ENCODE assay signal across 1 cellular context in the genomic region with DNA sequence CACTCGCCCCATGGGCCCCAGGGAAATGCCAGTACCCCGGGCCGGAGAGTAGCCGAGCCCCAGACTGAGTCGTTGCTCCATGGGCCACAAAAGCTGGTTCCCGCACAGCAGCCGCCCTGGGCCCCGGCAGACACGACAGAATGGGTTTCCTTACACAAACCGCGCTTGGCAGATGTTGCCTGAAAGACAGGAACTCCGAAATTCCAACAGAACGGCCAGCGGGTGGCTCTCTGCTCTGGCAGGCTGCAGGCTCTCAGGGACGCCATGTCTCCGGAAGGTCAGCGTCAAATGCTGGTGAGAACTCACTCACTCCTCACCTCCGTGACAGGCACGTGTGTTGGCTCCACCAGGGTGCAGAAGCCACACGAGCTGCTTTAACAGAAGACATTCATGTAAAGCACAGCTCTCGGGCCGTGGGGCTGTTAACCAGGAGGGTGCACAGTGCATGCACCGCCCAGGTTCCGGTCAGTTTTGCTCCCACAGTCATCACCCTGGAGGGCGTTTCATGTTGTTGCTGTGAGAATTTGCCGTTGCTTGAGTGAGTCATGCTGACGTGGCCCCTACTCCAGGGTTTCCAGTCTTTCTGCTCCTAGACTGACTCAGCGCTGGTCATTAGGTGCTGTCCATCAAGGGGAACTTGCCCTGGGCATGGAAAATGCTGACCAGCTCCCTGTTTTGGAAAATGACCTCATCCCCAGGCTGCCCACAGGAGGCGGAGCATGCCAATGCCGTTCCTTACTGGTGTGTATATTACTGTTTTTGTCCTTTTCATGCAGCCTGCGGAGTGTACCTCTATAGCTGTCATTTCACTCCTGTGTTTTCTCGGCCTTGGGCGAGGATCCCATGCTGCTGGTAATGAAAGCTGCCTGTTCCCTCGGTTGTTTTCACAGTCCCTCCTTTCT.
TF ChIP-seq lines count a peak whose summit lies in the region.

No MANE protein-coding gene starts in this region.

TF ChIP-seq in HepG2, 621 proteins besides CTCF, POLR2A, EP300 and RAD21 (continued from another document and continues in another):
- TF ChIP-seq, protein P1, sequence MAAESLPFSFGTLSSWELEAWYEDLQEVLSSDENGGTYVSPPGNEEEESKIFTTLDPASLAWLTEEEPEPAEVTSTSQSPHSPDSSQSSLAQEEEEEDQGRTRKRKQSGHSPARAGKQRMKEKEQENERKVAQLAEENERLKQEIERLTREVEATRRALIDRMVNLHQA (CRISPR knock-in tag; IDR thresholded peaks at IDR 0.05) = no peak
- TF ChIP-seq, protein P2, sequence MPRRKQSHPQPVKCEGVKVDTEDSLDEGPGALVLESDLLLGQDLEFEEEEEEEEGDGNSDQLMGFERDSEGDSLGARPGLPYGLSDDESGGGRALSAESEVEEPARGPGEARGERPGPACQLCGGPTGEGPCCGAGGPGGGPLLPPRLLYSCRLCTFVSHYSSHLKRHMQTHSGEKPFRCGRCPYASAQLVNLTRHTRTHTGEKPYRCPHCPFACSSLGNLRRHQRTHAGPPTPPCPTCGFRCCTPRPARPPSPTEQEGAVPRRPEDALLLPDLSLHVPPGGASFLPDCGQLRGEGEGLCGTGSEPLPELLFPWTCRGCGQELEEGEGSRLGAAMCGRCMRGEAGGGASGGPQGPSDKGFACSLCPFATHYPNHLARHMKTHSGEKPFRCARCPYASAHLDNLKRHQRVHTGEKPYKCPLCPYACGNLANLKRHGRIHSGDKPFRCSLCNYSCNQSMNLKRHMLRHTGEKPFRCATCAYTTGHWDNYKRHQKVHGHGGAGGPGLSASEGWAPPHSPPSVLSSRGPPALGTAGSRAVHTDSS (CRISPR knock-in tag; conservative IDR thresholded peaks at IDR 0.05) = no peak
- peak; percentile 70; the same call in 1 of the 2 replicates for TF ChIP-seq ZNF891 (CRISPR knock-in tag; IDR thresholded peaks at IDR 0.05)
- peak; percentile 78 for TF ChIP-seq SAP130 (CRISPR knock-in tag; IDR thresholded peaks at IDR 0.05; ENCODE audit: low read depth)
- TF ChIP-seq NR3C1 (CRISPR knock-in tag; IDR thresholded peaks at IDR 0.05) = no peak
- no peak for TF ChIP-seq NR2F2 (IDR thresholded peaks at IDR 0.05; ENCODE audit: borderline replicate concordance, low read depth)
- no peak for TF ChIP-seq ZNF101 (CRISPR knock-in tag; IDR thresholded peaks at IDR 0.05; ENCODE audit: borderline replicate concordance, low read depth)
- TF ChIP-seq NR1H2 (CRISPR knock-in tag; IDR thresholded peaks at IDR 0.05; ENCODE audit: borderline replicate concordance, low read depth) = no peak; the same call in 1 of the 2 replicates
- peak; percentile 14; the same call in 1 of the 2 replicates for TF ChIP-seq RARA (CRISPR knock-in tag; IDR thresholded peaks at IDR 0.05)
- TF ChIP-seq TBX3 (IDR thresholded peaks at IDR 0.05; ENCODE audit: borderline replicate concordance) = no peak
- peak; percentile 50; the same call in 1 of the 2 replicates for TF ChIP-seq ZNF451 (CRISPR knock-in tag; IDR thresholded peaks at IDR 0.05)
- TF ChIP-seq CHD4 (IDR thresholded peaks at IDR 0.05; ENCODE audit: borderline replicate concordance, low read length) = no peak
- TF ChIP-seq HOXA7 (CRISPR knock-in tag; IDR thresholded peaks at IDR 0.05) = no peak
- peak; percentile 81 for TF ChIP-seq ZNF3 (CRISPR knock-in tag; IDR thresholded peaks at IDR 0.05)
- 0 out of 2 replicates have a peak, but pooled peaks have one; percentile 42 for TF ChIP-seq DNMT3B (CRISPR knock-in tag; conservative IDR thresholded peaks at IDR 0.05)
- no peak for TF ChIP-seq NAIF1 (CRISPR knock-in tag; IDR thresholded peaks at IDR 0.05; ENCODE audit: borderline replicate concordance)
- TF ChIP-seq, protein P3, sequence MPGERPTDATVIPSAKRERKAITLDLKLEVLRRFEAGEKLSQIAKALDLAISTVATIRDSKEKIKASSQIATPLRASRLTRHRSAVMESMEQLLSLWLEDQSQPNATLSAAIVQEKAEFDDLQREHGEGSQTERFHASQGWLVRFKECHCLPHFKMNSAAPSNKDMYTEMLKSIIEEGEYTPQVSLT (CRISPR knock-in tag; IDR thresholded peaks at IDR 0.05; ENCODE audit: borderline replicate concordance, low read depth) = no peak
- 0 out of 2 replicates have a peak, but pooled peaks have one; percentile 33 for TF ChIP-seq ZNF746 (CRISPR knock-in tag; IDR thresholded peaks at IDR 0.05)
- no peak for TF ChIP-seq FOXP1 (IDR thresholded peaks at IDR 0.05)
- TF ChIP-seq FOXP1 (CRISPR knock-in tag; IDR thresholded peaks at IDR 0.05) = no peak; the same call in 1 of the 2 replicates
- TF ChIP-seq RXRB (CRISPR knock-in tag; IDR thresholded peaks at IDR 0.05; ENCODE audit: borderline replicate concordance) = 0 out of 2 replicates have a peak, but pooled peaks have one; percentile 27
- no peak for TF ChIP-seq MZF1 (CRISPR knock-in tag; IDR thresholded peaks at IDR 0.05; ENCODE audit: borderline replicate concordance)
- peak; percentile 36; the same call in 1 of the 2 replicates for TF ChIP-seq HDAC1 (CRISPR knock-in tag; IDR thresholded peaks at IDR 0.05)
- TF ChIP-seq SOX13 (IDR thresholded peaks at IDR 0.05) = no peak
- peak in 1 of 2 experiments; percentile 7; a peak in 1 of 4 replicates for TF ChIP-seq SOX13 (CRISPR knock-in tag; conservative IDR thresholded peaks at IDR 0.05 in 1 of 2, IDR thresholded peaks at IDR 0.05 in 1 of 2)
- no peak for TF ChIP-seq ZNF781 (CRISPR knock-in tag; IDR thresholded peaks at IDR 0.05; ENCODE audit: borderline replicate concordance, not compliant biosample characterization)
- TF ChIP-seq MATR3 (CRISPR knock-in tag; IDR thresholded peaks at IDR 0.05) = no peak
- TF ChIP-seq KDM6A (CRISPR knock-in tag; IDR thresholded peaks at IDR 0.05; ENCODE audit: low read depth) = no peak
- TF ChIP-seq, protein P4, sequence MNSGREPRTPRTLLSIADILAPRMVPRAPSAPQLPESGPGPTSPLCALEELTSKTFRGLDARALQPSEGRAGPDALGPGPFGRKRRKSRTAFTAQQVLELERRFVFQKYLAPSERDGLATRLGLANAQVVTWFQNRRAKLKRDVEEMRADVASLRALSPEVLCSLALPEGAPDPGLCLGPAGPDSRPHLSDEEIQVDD (CRISPR knock-in tag; IDR thresholded peaks at IDR 0.05; ENCODE audit: borderline replicate concordance) = peak; percentile 75; the same call in 1 of the 2 replicates
- TF ChIP-seq HNRNPL (IDR thresholded peaks at IDR 0.05; ENCODE audit: low read depth, low read length) = no peak
- TF ChIP-seq, protein P5, sequence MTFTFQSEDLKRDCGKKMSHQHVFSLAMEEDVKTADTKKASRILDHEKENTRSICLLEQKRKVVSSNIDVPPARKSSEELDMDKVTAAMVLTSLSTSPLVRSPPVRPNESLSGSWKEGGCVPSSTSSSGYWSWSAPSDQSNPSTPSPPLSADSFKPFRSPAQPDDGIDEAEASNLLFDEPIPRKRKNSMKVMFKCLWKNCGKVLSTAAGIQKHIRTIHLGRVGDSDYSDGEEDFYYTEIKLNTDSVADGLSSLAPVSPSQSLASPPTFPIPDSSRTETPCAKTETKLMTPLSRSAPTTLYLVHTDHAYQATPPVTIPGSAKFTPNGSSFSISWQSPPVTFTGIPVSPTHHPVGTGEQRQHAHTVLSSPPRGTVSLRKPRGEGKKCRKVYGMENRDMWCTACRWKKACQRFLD (CRISPR knock-in tag; IDR thresholded peaks at IDR 0.05; ENCODE audit: borderline replicate concordance) = no peak
- TF ChIP-seq DNMT1 (CRISPR knock-in tag; IDR thresholded peaks at IDR 0.05) = no peak
- 0 out of 2 replicates have a peak, but pooled peaks have one; percentile 37 for TF ChIP-seq MEIS2 (CRISPR knock-in tag; IDR thresholded peaks at IDR 0.05)
- no peak for TF ChIP-seq ZBTB42 (CRISPR knock-in tag; IDR thresholded peaks at IDR 0.05)
- TF ChIP-seq, protein P6, sequence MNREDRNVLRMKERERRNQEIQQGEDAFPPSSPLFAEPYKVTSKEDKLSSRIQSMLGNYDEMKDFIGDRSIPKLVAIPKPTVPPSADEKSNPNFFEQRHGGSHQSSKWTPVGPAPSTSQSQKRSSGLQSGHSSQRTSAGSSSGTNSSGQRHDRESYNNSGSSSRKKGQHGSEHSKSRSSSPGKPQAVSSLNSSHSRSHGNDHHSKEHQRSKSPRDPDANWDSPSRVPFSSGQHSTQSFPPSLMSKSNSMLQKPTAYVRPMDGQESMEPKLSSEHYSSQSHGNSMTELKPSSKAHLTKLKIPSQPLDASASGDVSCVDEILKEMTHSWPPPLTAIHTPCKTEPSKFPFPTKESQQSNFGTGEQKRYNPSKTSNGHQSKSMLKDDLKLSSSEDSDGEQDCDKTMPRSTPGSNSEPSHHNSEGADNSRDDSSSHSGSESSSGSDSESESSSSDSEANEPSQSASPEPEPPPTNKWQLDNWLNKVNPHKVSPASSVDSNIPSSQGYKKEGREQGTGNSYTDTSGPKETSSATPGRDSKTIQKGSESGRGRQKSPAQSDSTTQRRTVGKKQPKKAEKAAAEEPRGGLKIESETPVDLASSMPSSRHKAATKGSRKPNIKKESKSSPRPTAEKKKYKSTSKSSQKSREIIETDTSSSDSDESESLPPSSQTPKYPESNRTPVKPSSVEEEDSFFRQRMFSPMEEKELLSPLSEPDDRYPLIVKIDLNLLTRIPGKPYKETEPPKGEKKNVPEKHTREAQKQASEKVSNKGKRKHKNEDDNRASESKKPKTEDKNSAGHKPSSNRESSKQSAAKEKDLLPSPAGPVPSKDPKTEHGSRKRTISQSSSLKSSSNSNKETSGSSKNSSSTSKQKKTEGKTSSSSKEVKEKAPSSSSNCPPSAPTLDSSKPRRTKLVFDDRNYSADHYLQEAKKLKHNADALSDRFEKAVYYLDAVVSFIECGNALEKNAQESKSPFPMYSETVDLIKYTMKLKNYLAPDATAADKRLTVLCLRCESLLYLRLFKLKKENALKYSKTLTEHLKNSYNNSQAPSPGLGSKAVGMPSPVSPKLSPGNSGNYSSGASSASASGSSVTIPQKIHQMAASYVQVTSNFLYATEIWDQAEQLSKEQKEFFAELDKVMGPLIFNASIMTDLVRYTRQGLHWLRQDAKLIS (CRISPR knock-in tag; IDR thresholded peaks at IDR 0.05) = no peak; the same call in 1 of the 2 replicates
- TF ChIP-seq ZMYM3 (CRISPR knock-in tag; IDR thresholded peaks at IDR 0.05) = no peak
- peak; percentile 65 for TF ChIP-seq ZNF883 (CRISPR knock-in tag; IDR thresholded peaks at IDR 0.05; ENCODE audit: not compliant biosample characterization)
- no peak for TF ChIP-seq HNF4G (IDR thresholded peaks at IDR 0.05; ENCODE audit: borderline replicate concordance, low read depth, low read length)
- no peak for TF ChIP-seq HNF4G (CRISPR knock-in tag; IDR thresholded peaks at IDR 0.05; ENCODE audit: borderline replicate concordance, low read depth)
- TF ChIP-seq ZNF557 (CRISPR knock-in tag; IDR thresholded peaks at IDR 0.05) = no peak
- TF ChIP-seq, protein P7, sequence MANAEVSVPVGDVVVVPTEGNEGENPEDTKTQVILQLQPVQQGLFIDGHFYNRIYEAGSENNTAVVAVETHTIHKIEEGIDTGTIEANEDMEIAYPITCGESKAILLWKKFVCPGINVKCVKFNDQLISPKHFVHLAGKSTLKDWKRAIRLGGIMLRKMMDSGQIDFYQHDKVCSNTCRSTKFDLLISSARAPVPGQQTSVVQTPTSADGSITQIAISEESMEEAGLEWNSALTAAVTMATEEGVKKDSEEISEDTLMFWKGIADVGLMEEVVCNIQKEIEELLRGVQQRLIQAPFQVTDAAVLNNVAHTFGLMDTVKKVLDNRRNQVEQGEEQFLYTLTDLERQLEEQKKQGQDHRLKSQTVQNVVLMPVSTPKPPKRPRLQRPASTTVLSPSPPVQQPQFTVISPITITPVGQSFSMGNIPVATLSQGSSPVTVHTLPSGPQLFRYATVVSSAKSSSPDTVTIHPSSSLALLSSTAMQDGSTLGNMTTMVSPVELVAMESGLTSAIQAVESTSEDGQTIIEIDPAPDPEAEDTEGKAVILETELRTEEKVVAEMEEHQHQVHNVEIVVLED (CRISPR knock-in tag; IDR thresholded peaks at IDR 0.05; ENCODE audit: borderline replicate concordance) = no peak
- TF ChIP-seq MED8 (CRISPR knock-in tag; IDR thresholded peaks at IDR 0.05; ENCODE audit: insufficient replicate concordance) = no peak
- TF ChIP-seq KDM1A (CRISPR knock-in tag; IDR thresholded peaks at IDR 0.05) = no peak
- TF ChIP-seq, protein P8, sequence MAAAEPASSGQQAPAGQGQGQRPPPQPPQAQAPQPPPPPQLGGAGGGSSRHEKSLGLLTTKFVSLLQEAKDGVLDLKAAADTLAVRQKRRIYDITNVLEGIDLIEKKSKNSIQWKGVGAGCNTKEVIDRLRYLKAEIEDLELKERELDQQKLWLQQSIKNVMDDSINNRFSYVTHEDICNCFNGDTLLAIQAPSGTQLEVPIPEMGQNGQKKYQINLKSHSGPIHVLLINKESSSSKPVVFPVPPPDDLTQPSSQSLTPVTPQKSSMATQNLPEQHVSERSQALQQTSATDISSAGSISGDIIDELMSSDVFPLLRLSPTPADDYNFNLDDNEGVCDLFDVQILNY (CRISPR knock-in tag; conservative IDR thresholded peaks at IDR 0.05) = no peak
- peak; percentile 77 for TF ChIP-seq ATF7 (IDR thresholded peaks at IDR 0.05)
- TF ChIP-seq ATF7 (CRISPR knock-in tag; IDR thresholded peaks at IDR 0.05) = peak; percentile 80
- TF ChIP-seq RELA (CRISPR knock-in tag; IDR thresholded peaks at IDR 0.05) = no peak
- TF ChIP-seq, protein P9, sequence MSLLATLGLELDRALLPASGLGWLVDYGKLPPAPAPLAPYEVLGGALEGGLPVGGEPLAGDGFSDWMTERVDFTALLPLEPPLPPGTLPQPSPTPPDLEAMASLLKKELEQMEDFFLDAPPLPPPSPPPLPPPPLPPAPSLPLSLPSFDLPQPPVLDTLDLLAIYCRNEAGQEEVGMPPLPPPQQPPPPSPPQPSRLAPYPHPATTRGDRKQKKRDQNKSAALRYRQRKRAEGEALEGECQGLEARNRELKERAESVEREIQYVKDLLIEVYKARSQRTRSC (CRISPR knock-in tag; IDR thresholded peaks at IDR 0.05; ENCODE audit: low read depth) = no peak
- TF ChIP-seq, protein P10, sequence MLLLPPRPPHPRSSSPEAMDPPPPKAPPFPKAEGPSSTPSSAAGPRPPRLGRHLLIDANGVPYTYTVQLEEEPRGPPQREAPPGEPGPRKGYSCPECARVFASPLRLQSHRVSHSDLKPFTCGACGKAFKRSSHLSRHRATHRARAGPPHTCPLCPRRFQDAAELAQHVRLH (CRISPR knock-in tag; IDR thresholded peaks at IDR 0.05; ENCODE audit: borderline replicate concordance, low read depth) = peak; percentile 33; the same call in 1 of the 2 replicates
- TF ChIP-seq, protein P11, sequence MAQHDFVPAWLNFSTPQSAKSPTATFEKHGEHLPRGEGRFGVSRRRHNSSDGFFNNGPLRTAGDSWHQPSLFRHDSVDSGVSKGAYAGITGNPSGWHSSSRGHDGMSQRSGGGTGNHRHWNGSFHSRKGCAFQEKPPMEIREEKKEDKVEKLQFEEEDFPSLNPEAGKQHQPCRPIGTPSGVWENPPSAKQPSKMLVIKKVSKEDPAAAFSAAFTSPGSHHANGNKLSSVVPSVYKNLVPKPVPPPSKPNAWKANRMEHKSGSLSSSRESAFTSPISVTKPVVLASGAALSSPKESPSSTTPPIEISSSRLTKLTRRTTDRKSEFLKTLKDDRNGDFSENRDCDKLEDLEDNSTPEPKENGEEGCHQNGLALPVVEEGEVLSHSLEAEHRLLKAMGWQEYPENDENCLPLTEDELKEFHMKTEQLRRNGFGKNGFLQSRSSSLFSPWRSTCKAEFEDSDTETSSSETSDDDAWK (CRISPR knock-in tag; IDR thresholded peaks at IDR 0.05) = no peak
- no peak for TF ChIP-seq ZEB1 (IDR thresholded peaks at IDR 0.05; ENCODE audit: insufficient replicate concordance, low read depth)
- TF ChIP-seq XBP1 (CRISPR knock-in tag; IDR thresholded peaks at IDR 0.05) = no peak
- peak; percentile 50; the same call in 1 of the 2 replicates for TF ChIP-seq ZNF607 (CRISPR knock-in tag; IDR thresholded peaks at IDR 0.05; ENCODE audit: borderline replicate concordance)
- no peak; the same call in 1 of the 2 replicates for TF ChIP-seq ATF7-NPFF (CRISPR knock-in tag; IDR thresholded peaks at IDR 0.05; ENCODE audit: low read depth)
- TF ChIP-seq NFYB (CRISPR knock-in tag; IDR thresholded peaks at IDR 0.05) = no peak
- TF ChIP-seq DPF2 (CRISPR knock-in tag; IDR thresholded peaks at IDR 0.05; ENCODE audit: borderline replicate concordance, low read depth) = no peak
